ENCODE assay signal across 1 cellular context in genomic region chr11:88353386-88353785, GRCh38.
TF ChIP-seq lines count a peak whose summit lies in the region.

No MANE protein-coding gene starts in this region.

TF ChIP-seq in K562, 482 proteins besides CTCF, POLR2A, EP300 and RAD21:
- peak; percentile 42; the same call in 1 of the 2 replicates for TF ChIP-seq ATF3 (IDR thresholded peaks at IDR 0.05)
- no peak for TF ChIP-seq ATF3 (CRISPR knock-in tag; conservative IDR thresholded peaks at IDR 0.05)
- TF ChIP-seq ZNF316 (IDR thresholded peaks at IDR 0.05): peak; percentile 39
- no peak for TF ChIP-seq RB1 (IDR thresholded peaks at IDR 0.05; ENCODE audit: low read depth)
